Comparison of ENCODE assay signal across 23 cellular contexts in the genomic region with DNA sequence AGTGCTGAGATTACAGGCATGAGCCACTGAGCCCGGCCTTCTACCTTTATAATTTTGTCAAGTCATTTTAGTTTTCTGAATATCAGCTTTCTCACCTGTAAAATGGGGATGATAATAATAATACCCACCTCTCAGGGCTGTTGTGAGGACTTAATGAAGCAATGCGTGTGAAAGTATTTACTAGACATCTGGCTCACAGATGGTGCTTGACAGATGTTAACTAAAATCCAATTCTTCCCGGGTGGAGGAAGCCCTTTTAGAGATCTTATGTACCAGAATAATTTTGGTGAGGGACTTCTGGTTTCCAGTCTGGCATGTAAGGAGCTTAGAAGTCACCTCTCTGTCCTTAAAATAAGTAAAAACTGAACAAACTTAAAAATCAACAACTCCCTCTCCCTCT.
"Had no signal": no experiment of that assay in that cellular context is flagged by ENCODE, and none has a peak within 500 bp of the region (broad histone marks: within the 10 kb centered on the region; RNA-seq: fewer than 3 reads in every experiment).

No MANE protein-coding gene starts in this region.

- H3K36me3 ChIP-seq: brain microvascular endothelial cell, cardiac muscle cell, WERI-Rb-1 had no signal

- ATAC-seq: activated CD4-positive, alpha-beta T cell treated with anti-CD3 and anti-CD28 coated beads for 36 hours; activated T-helper 17 cell treated with anti-CD3 and anti-CD28 coated beads, Interleukin-2, amount 50 U/mL, for 72 hours; Right ventricle myocardium inferior had no signal

- H3K27ac Mint-ChIP-seq: activated CD4-positive, alpha-beta memory T cell treated with anti-CD3 and anti-CD28 coated beads, Interleukin-2, amount 10 ng/mL, durations not matched to agents 7 days and 5 days; activated CD4-positive, alpha-beta T cell treated with anti-CD3 and anti-CD28 coated beads for 36 hours; activated naive CD4-positive, alpha-beta T cell treated with anti-CD3 and anti-CD28 coated beads for 36 hours; activated naive CD8-positive, alpha-beta T cell; activated T-helper 17 cell treated with anti-CD3 and anti-CD28 coated beads, Interleukin-2, amount 50 U/mL, for 72 hours had no signal

- H3K4me3 ChIP-seq: cardiac muscle cell, SK-N-MC had no signal

- H3K27me3 ChIP-seq: brain microvascular endothelial cell, cardiac muscle cell had no signal

- H3K27ac ChIP-seq: brain microvascular endothelial cell, cardiac muscle cell, SK-N-MC, WERI-Rb-1 had no signal

- H3K9me3 Mint-ChIP-seq: activated CD4-positive, alpha-beta memory T cell treated with anti-CD3 and anti-CD28 coated beads, Interleukin-2, amount 10 ng/mL, durations not matched to agents 7 days and 5 days; activated T-helper 17 cell treated with anti-CD3 and anti-CD28 coated beads, Interleukin-2, amount 50 U/mL, for 72 hours had no signal

- H3K4me3 Mint-ChIP-seq: activated CD4-positive, alpha-beta memory T cell treated with anti-CD3 and anti-CD28 coated beads, Interleukin-2, amount 10 ng/mL, durations not matched to agents 7 days and 5 days; activated CD4-positive, alpha-beta T cell treated with anti-CD3 and anti-CD28 coated beads for 36 hours; activated naive CD4-positive, alpha-beta T cell treated with anti-CD3 and anti-CD28 coated beads for 36 hours; activated naive CD8-positive, alpha-beta T cell; activated T-helper 17 cell treated with anti-CD3 and anti-CD28 coated beads, Interleukin-2, amount 50 U/mL, for 72 hours had no signal

- DNase-seq: activated CD4-positive, alpha-beta memory T cell treated with anti-CD3 and anti-CD28 coated beads, Interleukin-2, amount 10 ng/mL, durations not matched to agents 7 days and 5 days; activated CD4-positive, alpha-beta T cell treated with anti-CD3 and anti-CD28 coated beads for 36 hours; activated CD4-positive, alpha-beta T cell treated with anti-CD3 and anti-CD28 coated beads, Interleukin-2, amount 50 U/mL, for 1 hour; activated gamma-delta T cell; activated naive CD4-positive, alpha-beta T cell treated with anti-CD3 and anti-CD28 coated beads for 36 hours; activated T-cell treated with anti-CD3 and anti-CD28 coated beads for 4 hours; activated T-cell treated with anti-CD3 and anti-CD28 coated beads, Interleukin-2, amount 50 U/mL, for 48 hours; amygdala; brain microvascular endothelial cell; NCI-H1092; NCI-H1417 treated with DMSO at 0.1 percent for 48 hours; NCI-H1694; NCI-H2029; NCI-H2107; NCI-H510A treated with DMSO at 0.1 percent for 48 hours; RPMI8226; T-helper 1 cell had no signal

- H3K27me3 Mint-ChIP-seq: activated CD4-positive, alpha-beta T cell treated with anti-CD3 and anti-CD28 coated beads for 36 hours; activated naive CD8-positive, alpha-beta T cell; activated T-helper 17 cell treated with anti-CD3 and anti-CD28 coated beads, Interleukin-2, amount 50 U/mL, for 72 hours had no signal
